ENCODE assay signal across 8 cellular contexts in the genomic region with DNA sequence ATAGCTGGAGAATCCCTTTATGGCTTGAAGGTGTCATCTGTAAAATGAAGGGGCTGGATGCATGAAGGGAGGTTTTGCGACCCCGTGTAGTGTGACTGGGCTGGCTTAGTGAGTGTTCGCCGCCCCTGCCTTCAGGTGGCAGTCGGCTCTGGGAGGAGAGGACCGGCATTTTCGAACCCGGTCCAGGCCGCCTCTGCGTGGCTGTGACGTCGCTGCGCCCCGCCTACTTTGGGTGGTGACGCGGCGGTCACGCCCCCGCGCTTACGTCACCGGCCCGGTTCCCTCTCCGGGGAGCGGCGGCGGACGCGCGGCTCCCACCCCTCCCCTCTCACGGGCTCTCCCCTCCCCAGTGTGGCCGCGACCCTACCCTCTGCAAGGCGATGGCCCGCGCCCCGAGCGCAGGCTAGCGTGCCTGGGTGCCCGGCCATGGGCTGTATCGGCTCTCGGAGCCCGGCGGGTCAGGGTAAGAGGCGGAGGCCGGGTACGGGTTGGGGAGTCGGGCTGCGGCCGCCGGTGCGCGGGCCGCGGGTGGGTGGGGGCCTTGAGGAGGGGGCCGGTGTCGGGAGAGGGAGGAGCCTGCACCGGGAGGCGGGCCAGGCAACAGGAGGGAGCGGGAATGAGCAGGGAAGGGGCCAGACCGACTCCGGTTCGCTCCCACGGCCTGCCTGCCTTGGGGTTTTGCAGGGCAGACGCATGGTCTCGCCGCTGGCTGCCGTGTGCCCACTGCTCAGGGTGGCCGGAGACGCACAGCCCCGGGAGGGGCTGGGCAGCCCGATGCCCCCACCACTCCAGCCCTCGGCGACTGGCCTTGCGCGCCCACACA. TPM values are rescaled to one million over a fixed set of nuclear protein-coding genes. Genes with fewer than 3 reads are reported as not detected.
DNase-seq lines count a peak whose midpoint lies in the region; ATAC-seq and TF ChIP-seq lines count a peak whose summit lies in the region.

No MANE protein-coding gene starts in this region.

- TF ChIP-seq CTCF in fibroblast of pulmonary artery (IDR thresholded peaks at IDR 0.05; ENCODE audit: low read length, missing control alignments) (no peak), nephron (IDR thresholded peaks at IDR 0.05; ENCODE audit: unreplicated experiment in 3 of 3) (no peak)

- no peaks in the 10 kb centered on the region for H3K27me3 Mint-ChIP-seq in CD4-positive, alpha-beta memory T cell
- H3K27me3 Mint-ChIP-seq in nephron (ENCODE audit: low read depth) = peaks cover 3% of the 10 kb centered on the region

- H3K9me3 ChIP-seq in CD4-positive, alpha-beta memory T cell (ENCODE audit: control insufficient read depth in 1 of 2, low read length in 2 of 2) = no peaks in the 10 kb centered on the region

- CTCF ChIA-PET in CD4-positive, alpha-beta memory T cell (lab: Charles Lee; ENCODE audit: partially characterized antibody) = no interaction called here

- peaks cover 23 to 47% (median 30%) of the 10 kb centered on the region in 4 donors for H3K4me1 Mint-ChIP-seq in CD4-positive, alpha-beta memory T cell
- H3K4me1 Mint-ChIP-seq in nephron = peaks cover 27% of the 10 kb centered on the region

- peak overlapping the region; percentile 87 to 92 (median 90) for H3K4me3 Mint-ChIP-seq in CD4-positive, alpha-beta memory T cell
- H3K4me3 Mint-ChIP-seq in nephron = peak overlapping the region; percentile 91 to 94 (median 93)

- no peaks in the 10 kb centered on the region for H3K9me3 Mint-ChIP-seq in CD4-positive, alpha-beta memory T cell
- H3K9me3 Mint-ChIP-seq in nephron = no peaks in the 10 kb centered on the region

- intact Hi-C loops in CD4-positive, alpha-beta memory T cell (cut with micrococcal nuclease) = loop anchor here (1.0 to 2.0 kb wide), 3 partner anchors 21 to 37 kb away; partner anchors contain the start of gene PSMD2

- peak; percentile 84 to 89 (median 87) for DNase-seq in CD4-positive, alpha-beta memory T cell
- peak; percentile 75 for DNase-seq in HuH-7.5 (ENCODE audit: low spot score)
- DNase-seq in RPMI7951 (ENCODE audit: low read depth) = peak; percentile 67
- peak; percentile 77 for DNase-seq in activated T-helper 9 cell treated with anti-CD3 and anti-CD28 coated beads, Interleukin-2, amount 50 U/mL, for 16 hours (ENCODE audit: low read depth)
- DNase-seq in fibroblast of pulmonary artery (ENCODE audit: low read depth) = peak; percentile 82
- peak; percentile 93 for DNase-seq in stimulated activated naive CD8-positive, alpha-beta T cell treated with anti-CD3 and anti-CD28 coated beads, Interleukin-15, Interleukin-2, amounts not matched to agents 100 U/mL and 50 U/mL, for 24 hours

- peak overlapping the region; percentile 92 for H3K27ac ChIP-seq in CD4-positive, alpha-beta memory T cell (ENCODE audit: low read depth, low read length)

- peak; percentile 56 for ATAC-seq in GM19468 (IDR thresholded peaks at IDR 0.05; ENCODE audit: extremely low read depth, unreplicated experiment)
- peak; percentile 45 for ATAC-seq in stimulated activated naive CD8-positive, alpha-beta T cell treated with anti-CD3 and anti-CD28 coated beads, Interleukin-15, Interleukin-2, amounts not matched to agents 100 U/mL and 50 U/mL, for 24 hours

- peaks cover 31% of the 10 kb centered on the region for H3K36me3 ChIP-seq in CD4-positive, alpha-beta memory T cell (ENCODE audit: insufficient read depth, low read length)

- H3K36me3 Mint-ChIP-seq in CD4-positive, alpha-beta memory T cell = peaks cover 33 to 45% of the 10 kb centered on the region in 2 donors
- peaks cover 34% of the 10 kb centered on the region for H3K36me3 Mint-ChIP-seq in nephron (ENCODE audit: low read depth)

- no peaks in the 10 kb centered on the region for H3K27me3 ChIP-seq in CD4-positive, alpha-beta memory T cell (ENCODE audit: insufficient read depth, low read length)

- peaks cover 20% of the 10 kb centered on the region for H3K4me1 ChIP-seq in CD4-positive, alpha-beta memory T cell (ENCODE audit: insufficient read depth, low read length)

- POLR2A ChIA-PET in CD4-positive, alpha-beta memory T cell (lab: Charles Lee; ENCODE audit: partially characterized antibody) = interaction anchor here (0.7 to 2.7 kb wide), 4 partner anchors 20 to 36 kb away, joined by 3 to 10 read pairs (median 4); partner anchors contain the start of genes CLCN2, POLR2H and PSMD2

- peak overlapping the region; percentile 94 to 99 (median 98) for H3K27ac Mint-ChIP-seq in CD4-positive, alpha-beta memory T cell
- peak overlapping the region; percentile 89 to 96 (median 90) for H3K27ac Mint-ChIP-seq in nephron

- H3K4me3 ChIP-seq in CD4-positive, alpha-beta memory T cell (ENCODE audit: low read length in 2 of 2) = peak overlapping the region; percentile 53 to 69
- H3K4me3 ChIP-seq in fibroblast of pulmonary artery (replicated peaks; ENCODE audit: low read depth, low read length) = peak overlapping the region; percentile 70

RNA-seq across cellular contexts. Expression of gene FAM131A, which starts 1.5 kb away (rescaled TPM):
- total RNA-seq in CD4-positive, alpha-beta memory T cell = 1 to 10 TPM; 9.0 to 10.0 TPM
- polyA plus RNA-seq in CD4-positive, alpha-beta memory T cell = 1 to 10 TPM; 1.1 to 1.6 TPM
- total RNA-seq in RPMI7951 (2014; rRNA removed; shearing (Covaris generic)) = 10.6 and 12.0 TPM in 2 replicates

RNA-seq across cellular contexts. Expression of gene EIF4G1, which starts 21.5 kb away (rescaled TPM):
- 100 to 1,000 TPM; 236 to 246 TPM for total RNA-seq in CD4-positive, alpha-beta memory T cell
- 10 to 100 TPM in 1 of 2 donors, 1 to 10 TPM in 1; 3.6 to 51.1 TPM for polyA plus RNA-seq in CD4-positive, alpha-beta memory T cell
- 164 and 173 TPM in 2 replicates for total RNA-seq in RPMI7951 (2014; rRNA removed; shearing (Covaris generic))

RNA-seq across cellular contexts. Expression of gene CLCN2, which starts 25.5 kb away (rescaled TPM):
- 1 to 10 TPM; 3.8 to 5.4 TPM for total RNA-seq in CD4-positive, alpha-beta memory T cell
- under 1 TPM; 0.24 to 0.29 TPM for polyA plus RNA-seq in CD4-positive, alpha-beta memory T cell
- total RNA-seq in RPMI7951 (2014; rRNA removed; shearing (Covaris generic)) = 3.0 and 6.3 TPM in 2 replicates

RNA-seq across cellular contexts. Expression of gene POLR2H, which starts 25.6 kb away (rescaled TPM):
- 10 to 100 TPM; 61.3 to 66.1 TPM for total RNA-seq in CD4-positive, alpha-beta memory T cell
- polyA plus RNA-seq in CD4-positive, alpha-beta memory T cell = 10 to 100 TPM; 56.6 to 58.8 TPM
- total RNA-seq in RPMI7951 (2014; rRNA removed; shearing (Covaris generic)) = 146 and 181 TPM in 2 replicates

RNA-seq across cellular contexts. Expression of gene PSMD2, which starts 36.8 kb away (rescaled TPM):
- total RNA-seq in CD4-positive, alpha-beta memory T cell = 100 to 1,000 TPM; 148 to 154 TPM
- polyA plus RNA-seq in CD4-positive, alpha-beta memory T cell = 100 to 1,000 TPM; 195 to 298 TPM
- 542 and 803 TPM in 2 replicates for total RNA-seq in RPMI7951 (2014; rRNA removed; shearing (Covaris generic))

Comparison
In these comparisons a context has a peak if more than half of its experiments do, and no peak if none do; other contexts are left out.
1. Peak in every context shown above with its lines: DNase-seq, ATAC-seq, H3K4me3 ChIP-seq and H3K27ac ChIP-seq.